16 cellular contexts compared by ENCODE assay signal in the genomic region with DNA sequence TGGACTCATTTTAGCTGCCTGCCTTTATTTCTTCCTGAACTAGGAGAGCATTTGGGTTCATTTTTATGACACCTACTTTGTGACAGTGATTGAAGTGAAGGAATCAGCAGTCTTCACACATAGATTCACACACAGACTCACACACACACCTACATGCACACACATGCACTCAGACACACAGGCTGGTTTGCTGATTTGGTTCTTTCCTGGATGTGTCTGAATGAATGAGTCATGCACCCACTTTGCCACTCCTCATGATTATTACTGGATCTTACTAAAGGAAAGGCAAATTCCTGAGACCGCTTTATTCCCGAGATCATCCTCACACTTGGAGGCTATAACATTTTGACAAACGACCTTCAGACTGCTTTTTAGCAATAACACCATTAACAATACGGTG.
DNase-seq lines count a peak whose midpoint lies in the region; ATAC-seq and TF ChIP-seq lines count a peak whose summit lies in the region.
"Had no signal": no experiment of that assay in that cellular context is flagged by ENCODE, and none has a peak within 500 bp of the region (broad histone marks: within the 10 kb centered on the region; RNA-seq: fewer than 3 reads in every experiment).

No MANE protein-coding gene starts in this region.

- TF ChIP-seq CTCF in astrocyte of the spinal cord (IDR thresholded peaks at IDR 0.05; ENCODE audit: low read depth, low read length), result no peak
- TF ChIP-seq CTCF in suprapubic skin (IDR thresholded peaks at IDR 0.05), result no peak

- H3K27me3 ChIP-seq in suprapubic skin, result no peaks in the 10 kb centered on the region

- CTCF ChIA-PET in activated CD8-positive, alpha-beta T cell treated with anti-CD3 and anti-CD28 coated beads, Interleukin-2, amount 10 ng/mL, durations not matched to agents 7 days and 5 days (lab: Charles Lee), result no interaction called here

- H3K4me3 ChIP-seq in astrocyte of the spinal cord (ENCODE audit: low read depth, low read length) (no peak overlapping the region), suprapubic skin (no peak overlapping the region)
- H3K4me3 ChIP-seq: transverse colon had no signal

- peak; percentile 56 for DNase-seq in HPDE6-E6E7 (ENCODE audit: extremely low spot score)
- DNase-seq in astrocyte of the spinal cord (ENCODE audit: low read depth, low spot score), result peak; percentile 67
- peak; percentile 27 for DNase-seq in iris pigment epithelial cell (ENCODE audit: low read depth)
- DNase-seq in suprapubic skin (ENCODE audit: low spot score in 2 of 2), result no peak
- no peak for DNase-seq in activated CD8-positive, alpha-beta T cell treated with anti-CD3 and anti-CD28 coated beads, Interleukin-2, amount 10 ng/mL, durations not matched to agents 7 days and 5 days
- DNase-seq: cerebellar nuclear complex, COR-L47, MM.1S, NCI-H446, nephron progenitor cell, T-helper 9 cell had no signal

- no peak for TF ChIP-seq EP300 in suprapubic skin (IDR thresholded peaks at IDR 0.05)

- H3K9me3 Mint-ChIP-seq in activated CD8-positive, alpha-beta T cell treated with anti-CD3 and anti-CD28 coated beads, Interleukin-2, amount 10 ng/mL, durations not matched to agents 7 days and 5 days (ENCODE audit: insufficient read depth), result no peaks in the 10 kb centered on the region

- H3K27ac Mint-ChIP-seq in activated CD8-positive, alpha-beta T cell treated with anti-CD3 and anti-CD28 coated beads, Interleukin-2, amount 10 ng/mL, durations not matched to agents 7 days and 5 days, result no peak overlapping the region
- H3K27ac Mint-ChIP-seq: activated CD4-positive, alpha-beta memory T cell treated with anti-CD3 and anti-CD28 coated beads for 36 hours; nephron progenitor cell had no signal

- H3K36me3 ChIP-seq in suprapubic skin, result no peaks in the 10 kb centered on the region
- H3K36me3 ChIP-seq: transverse colon had no signal

- no peak overlapping the region for H3K4me3 Mint-ChIP-seq in activated CD8-positive, alpha-beta T cell treated with anti-CD3 and anti-CD28 coated beads, Interleukin-2, amount 10 ng/mL, durations not matched to agents 7 days and 5 days
- H3K4me3 Mint-ChIP-seq: activated CD4-positive, alpha-beta memory T cell treated with anti-CD3 and anti-CD28 coated beads for 36 hours; nephron progenitor cell had no signal

- H3K9me3 ChIP-seq in suprapubic skin, result no peaks in the 10 kb centered on the region
- H3K9me3 ChIP-seq: transverse colon had no signal

- no peaks in the 10 kb centered on the region for H3K4me1 Mint-ChIP-seq in activated CD8-positive, alpha-beta T cell treated with anti-CD3 and anti-CD28 coated beads, Interleukin-2, amount 10 ng/mL, durations not matched to agents 7 days and 5 days (ENCODE audit: low read depth)

- H3K27ac ChIP-seq in suprapubic skin, result peak overlapping the region; percentile 65
- H3K27ac ChIP-seq: HL-60, transverse colon had no signal

- H3K27me3 Mint-ChIP-seq in activated CD8-positive, alpha-beta T cell treated with anti-CD3 and anti-CD28 coated beads, Interleukin-2, amount 10 ng/mL, durations not matched to agents 7 days and 5 days (ENCODE audit: low read depth), result peaks cover 19% of the 10 kb centered on the region
- H3K27me3 Mint-ChIP-seq: activated CD4-positive, alpha-beta memory T cell treated with anti-CD3 and anti-CD28 coated beads for 36 hours had no signal

- in situ Hi-C loops in astrocyte of the spinal cord (cut with HindIII; ENCODE audit: low sequenced_read_pairs), result no loop called here

- 25% methylated on average over 4 of the region's 4 CpGs for WGBS in suprapubic skin

- TF ChIP-seq POLR2A in suprapubic skin (IDR thresholded peaks at IDR 0.05), result no peak

- no peaks in the 10 kb centered on the region for H3K36me3 Mint-ChIP-seq in activated CD8-positive, alpha-beta T cell treated with anti-CD3 and anti-CD28 coated beads, Interleukin-2, amount 10 ng/mL, durations not matched to agents 7 days and 5 days (ENCODE audit: low read depth)
- H3K36me3 Mint-ChIP-seq: activated CD4-positive, alpha-beta memory T cell treated with anti-CD3 and anti-CD28 coated beads for 36 hours had no signal

- peaks cover 21% of the 10 kb centered on the region for H3K4me1 ChIP-seq in suprapubic skin
- H3K4me1 ChIP-seq: transverse colon had no signal

- POLR2A ChIA-PET in activated CD8-positive, alpha-beta T cell treated with anti-CD3 and anti-CD28 coated beads, Interleukin-2, amount 10 ng/mL, durations not matched to agents 7 days and 5 days (lab: Charles Lee), result no interaction called here

- ATAC-seq in GM19023 (IDR thresholded peaks at IDR 0.05; ENCODE audit: unreplicated experiment) (no peak), GM21529 (IDR thresholded peaks at IDR 0.05; ENCODE audit: unreplicated experiment) (no peak)
- ATAC-seq in activated CD8-positive, alpha-beta T cell treated with anti-CD3 and anti-CD28 coated beads, Interleukin-2, amount 10 ng/mL, durations not matched to agents 7 days and 5 days, result no peak

Comparison
In these comparisons a context has a peak if more than half of its experiments do, and no peak if none do; other contexts are left out.
1. DNase-seq: peak in HPDE6-E6E7 (single experiment), astrocyte of the spinal cord (single experiment) and iris pigment epithelial cell (single experiment); none in suprapubic skin (0 of 2) and activated CD8-positive, alpha-beta T cell treated with anti-CD3 and anti-CD28 coated beads, Interleukin-2, amount 10 ng/mL, durations not matched to agents 7 days and 5 days (single experiment).